ENCODE assay signal across 13 cellular contexts in the genomic region with DNA sequence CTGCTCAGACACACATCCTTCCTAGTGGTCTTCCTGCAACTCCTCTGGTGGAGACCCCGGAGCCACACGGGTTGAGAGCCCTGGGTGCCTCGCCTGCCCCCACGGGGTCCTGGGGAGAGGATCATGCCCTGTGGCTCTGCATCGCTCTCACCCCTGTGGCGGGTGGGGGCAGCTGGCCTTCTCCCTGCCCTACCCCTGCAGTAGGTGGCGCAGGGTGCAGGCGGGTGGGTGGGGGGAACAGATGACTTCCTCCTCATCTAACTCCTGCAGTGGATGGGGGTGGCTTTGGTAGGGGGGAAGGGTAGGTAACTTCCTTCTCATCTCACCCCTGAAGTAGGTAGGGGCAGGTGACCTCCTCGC. TPM values are rescaled to one million over a fixed set of nuclear protein-coding genes. Genes with fewer than 3 reads are reported as not detected.
DNase-seq lines count a peak whose midpoint lies in the region; ATAC-seq and TF ChIP-seq lines count a peak whose summit lies in the region.
"Had no signal": no experiment of that assay in that cellular context is flagged by ENCODE, and none has a peak within 500 bp of the region (broad histone marks: within the 10 kb centered on the region; RNA-seq: fewer than 3 reads in every experiment).

No MANE protein-coding gene starts in this region.

- intact Hi-C loops in adrenal gland (cut with DNase I), result loop anchor here in 1 of 2 donors (5.0 kb wide), 1 partner anchor 37 kb away; a partner anchor contains a TSS

- H3K79me1 ChIP-seq in mesenchymal stem cell (replicated peaks; ENCODE audit: low read length, poor library complexity, severe bottlenecking), result peaks cover 24% of the 10 kb centered on the region

- no peak overlapping the region for H3K9ac ChIP-seq in mesenchymal stem cell (ENCODE audit: low read length)

- peak; percentile 55 for DNase-seq in activated CD8-positive, alpha-beta memory T cell treated with anti-CD3 and anti-CD28 coated beads for 24 hours
- DNase-seq in activated CD8-positive, alpha-beta memory T cell treated with anti-CD3 and anti-CD28 coated beads, Interleukin-2, amount 10 ng/mL, durations not matched to agents 7 days and 5 days, result no peak
- no peak for DNase-seq in adrenal gland
- no peak for DNase-seq in mesenchymal stem cell
- DNase-seq in NCI-H2196 (lab: John Stamatoyannopoulos, UW; ENCODE audit: unreplicated experiment), result no peak
- DNase-seq in NCI-H187 treated with DMSO at 0.1 percent for 48 hours (lab: John Stamatoyannopoulos, UW), result no peak
- DNase-seq: cortex of kidney, DMS79, NCI-H187 had no signal

- no peak for ATAC-seq in activated CD8-positive, alpha-beta memory T cell treated with anti-CD3 and anti-CD28 coated beads, Interleukin-2, amount 10 ng/mL, durations not matched to agents 7 days and 5 days
- no peak for ATAC-seq in HG03378 (IDR thresholded peaks at IDR 0.05; ENCODE audit: unreplicated experiment)
- ATAC-seq: activated CD4-positive, CD25-positive, alpha-beta regulatory T cell treated with anti-CD3 and anti-CD28 coated beads, Interleukin-2, amount 50 U/mL, for 24 hours; GM12878 had no signal

- H4K91ac ChIP-seq in mesenchymal stem cell (ENCODE audit: low read length), result peak overlapping the region; percentile 43

- H3K9me3 Mint-ChIP-seq in activated CD8-positive, alpha-beta memory T cell treated with anti-CD3 and anti-CD28 coated beads, Interleukin-2, amount 10 ng/mL, durations not matched to agents 7 days and 5 days (ENCODE audit: low read depth), result no peaks in the 10 kb centered on the region

- H4K8ac ChIP-seq in mesenchymal stem cell (ENCODE audit: low read length), result peak overlapping the region; percentile 74

- H3K27ac Mint-ChIP-seq in activated CD8-positive, alpha-beta memory T cell treated with anti-CD3 and anti-CD28 coated beads, Interleukin-2, amount 10 ng/mL, durations not matched to agents 7 days and 5 days, result no peak overlapping the region

- no peak overlapping the region for H2AK5ac ChIP-seq in mesenchymal stem cell (ENCODE audit: low read length, severe bottlenecking)

- H3K23ac ChIP-seq in mesenchymal stem cell (ENCODE audit: low read length in 2 of 2), result no peak overlapping the region

- H2BK5ac ChIP-seq in mesenchymal stem cell (ENCODE audit: low read depth, low read length, poor library complexity, severe bottlenecking), result no peak overlapping the region

- H3K36me3 ChIP-seq in adrenal gland (replicated peaks in 1 of 2), result no peaks in the 10 kb centered on the region
- H3K36me3 ChIP-seq in mesenchymal stem cell (ENCODE audit: control insufficient read depth in 1 of 2, insufficient read depth in 2 of 2, low read depth in 1 of 2, low read length in 2 of 2), result no peaks in the 10 kb centered on the region
- H3K36me3 ChIP-seq in thymus (ENCODE audit: control insufficient read depth, insufficient read depth), result no peaks in the 10 kb centered on the region

- no peaks in the 10 kb centered on the region for H3K9me3 ChIP-seq in adrenal gland (replicated peaks in 1 of 3)
- H3K9me3 ChIP-seq in mesenchymal stem cell (ENCODE audit: control insufficient read depth, low read length), result no peaks in the 10 kb centered on the region
- H3K9me3 ChIP-seq in thymus (ENCODE audit: control insufficient read depth), result no peaks in the 10 kb centered on the region

- CTCF ChIA-PET in activated CD8-positive, alpha-beta memory T cell treated with anti-CD3 and anti-CD28 coated beads, Interleukin-2, amount 10 ng/mL, durations not matched to agents 7 days and 5 days (lab: Charles Lee), result interaction anchor here (1.3 kb wide), 1 partner anchor 33 kb away, joined by 5 read pairs; no protein-coding TSS in a partner anchor

- H2AFZ ChIP-seq in mesenchymal stem cell (ENCODE audit: low read depth, low read length), result no peak overlapping the region

- peak overlapping the region; percentile 17 for H2BK15ac ChIP-seq in mesenchymal stem cell (ENCODE audit: low read depth, poor library complexity, severe bottlenecking)

- H3K4me1 Mint-ChIP-seq in activated CD8-positive, alpha-beta memory T cell treated with anti-CD3 and anti-CD28 coated beads, Interleukin-2, amount 10 ng/mL, durations not matched to agents 7 days and 5 days, result peaks cover 48% of the 10 kb centered on the region

- H3K27me3 ChIP-seq in adrenal gland, result no peaks in the 10 kb centered on the region
- H3K27me3 ChIP-seq in mesenchymal stem cell (ENCODE audit: control insufficient read depth in 1 of 2, insufficient read depth in 1 of 2, low read length in 2 of 2), result no peaks in the 10 kb centered on the region
- no peaks in the 10 kb centered on the region for H3K27me3 ChIP-seq in thymus (ENCODE audit: control insufficient read depth, insufficient read depth)

- no peak overlapping the region for H3K4me3 ChIP-seq in adrenal gland
- H3K4me3 ChIP-seq in mesenchymal stem cell (ENCODE audit: insufficient read depth in 1 of 2, low read depth in 1 of 2, low read length in 2 of 2), result no peak overlapping the region
- no peak overlapping the region for H3K4me3 ChIP-seq in thymus (ENCODE audit: low read length)
- H3K4me3 ChIP-seq: GM12878 had no signal

- no peak for TF ChIP-seq POLR2A in adrenal gland (IDR thresholded peaks at IDR 0.05)

- no peak overlapping the region for H3K4ac ChIP-seq in mesenchymal stem cell (ENCODE audit: low read depth in 1 of 2, low read length in 2 of 2)

- peak overlapping the region in 3 of 5 donors; percentile 76 to 91 (median 85) for H3K27ac ChIP-seq in adrenal gland
- no peak overlapping the region for H3K27ac ChIP-seq in mesenchymal stem cell (ENCODE audit: low read length, poor library complexity, severe bottlenecking)
- peak overlapping the region; percentile 2 for H3K27ac ChIP-seq in thymus (ENCODE audit: low read depth)

- H3K27me3 Mint-ChIP-seq in activated CD8-positive, alpha-beta memory T cell treated with anti-CD3 and anti-CD28 coated beads, Interleukin-2, amount 10 ng/mL, durations not matched to agents 7 days and 5 days, result no peaks in the 10 kb centered on the region

- peaks cover 25 to 75% of the 10 kb centered on the region in 2 donors for H3K4me1 ChIP-seq in adrenal gland (replicated peaks in 1 of 2)
- peaks cover 10% of the 10 kb centered on the region for H3K4me1 ChIP-seq in mesenchymal stem cell (ENCODE audit: control insufficient read depth, insufficient read depth, low read depth, low read length)
- H3K4me1 ChIP-seq in thymus (ENCODE audit: control insufficient read depth, insufficient read depth, low read length), result peaks cover 11% of the 10 kb centered on the region

- H3K36me3 Mint-ChIP-seq in activated CD8-positive, alpha-beta memory T cell treated with anti-CD3 and anti-CD28 coated beads, Interleukin-2, amount 10 ng/mL, durations not matched to agents 7 days and 5 days, result peaks cover 3% of the 10 kb centered on the region

- peak overlapping the region; percentile 44 to 79 for H3K18ac ChIP-seq in mesenchymal stem cell (ENCODE audit: low read depth in 1 of 2, low read length in 2 of 2)

- no peak for TF ChIP-seq CTCF in adrenal gland (IDR thresholded peaks at IDR 0.05)

- peak overlapping the region; percentile 21 for H2BK120ac ChIP-seq in mesenchymal stem cell (ENCODE audit: low read depth, low read length)

- no peak overlapping the region for H3K14ac ChIP-seq in mesenchymal stem cell (ENCODE audit: low read length in 2 of 2)

- no peak overlapping the region for H3K4me2 ChIP-seq in mesenchymal stem cell (ENCODE audit: low read length, poor library complexity, severe bottlenecking)

- WGBS in adrenal gland, 4 donors, result 70 to 100% (median 98%) methylated on average over 1 to 9 of the region's 9 CpGs
- WGBS in mesenchymal stem cell, result 96% methylated on average over 6 of the region's 9 CpGs
- 95% methylated on average over 9 of the region's 9 CpGs for WGBS in thymus

- H3K4me3 Mint-ChIP-seq in activated CD8-positive, alpha-beta memory T cell treated with anti-CD3 and anti-CD28 coated beads, Interleukin-2, amount 10 ng/mL, durations not matched to agents 7 days and 5 days, result no peak overlapping the region

- no peak overlapping the region for H2BK12ac ChIP-seq in mesenchymal stem cell (ENCODE audit: low read length in 2 of 2)

RNA-seq across cellular contexts. Expression of a gene that starts 38.6 kb away (rescaled TPM):
- 10 to 100 TPM; 13.8 to 20.4 TPM for total RNA-seq in activated CD8-positive, alpha-beta memory T cell treated with anti-CD3 and anti-CD28 coated beads, Interleukin-2, amount 10 ng/mL, durations not matched to agents 7 days and 5 days
- 10 to 100 TPM; 10.2 to 25.0 (median 18.0) TPM for total RNA-seq in adrenal gland
- polyA plus RNA-seq in adrenal gland (10 to 100 TPM in 1 of 3 donors, 1 to 10 TPM in 2; 6.8 to 10.1 (median 7.7) TPM), thymus (10.2 TPM)
- 4.9 TPM for polyA plus RNA-seq in mesenchymal stem cell (2013, experiment 1 of 2)
- polyA plus RNA-seq in mesenchymal stem cell (2013, experiment 2 of 2), result 4.4 TPM

RNA-seq across cellular contexts. Expression of a gene that starts 40.2 kb away (rescaled TPM):
- 10 to 100 TPM; 31.5 to 33.5 TPM for total RNA-seq in activated CD8-positive, alpha-beta memory T cell treated with anti-CD3 and anti-CD28 coated beads, Interleukin-2, amount 10 ng/mL, durations not matched to agents 7 days and 5 days
- 10 to 100 TPM in 7 of 8 donors, 1 to 10 TPM in 1; 8.8 to 40.2 (median 24.1) TPM for total RNA-seq in adrenal gland
- 10 to 100 TPM in 1 of 3 donors, 1 to 10 TPM in 2; 9.6 to 16.3 (median 9.9) TPM for polyA plus RNA-seq in adrenal gland
- polyA plus RNA-seq in mesenchymal stem cell (2013, experiment 1 of 2), result 4.5 TPM
- polyA plus RNA-seq in mesenchymal stem cell (2013, experiment 2 of 2), result 4.7 TPM
- 18.2 TPM for polyA plus RNA-seq in thymus
